Comparison of ENCODE assay signal across 8 cellular contexts in the genomic region with DNA sequence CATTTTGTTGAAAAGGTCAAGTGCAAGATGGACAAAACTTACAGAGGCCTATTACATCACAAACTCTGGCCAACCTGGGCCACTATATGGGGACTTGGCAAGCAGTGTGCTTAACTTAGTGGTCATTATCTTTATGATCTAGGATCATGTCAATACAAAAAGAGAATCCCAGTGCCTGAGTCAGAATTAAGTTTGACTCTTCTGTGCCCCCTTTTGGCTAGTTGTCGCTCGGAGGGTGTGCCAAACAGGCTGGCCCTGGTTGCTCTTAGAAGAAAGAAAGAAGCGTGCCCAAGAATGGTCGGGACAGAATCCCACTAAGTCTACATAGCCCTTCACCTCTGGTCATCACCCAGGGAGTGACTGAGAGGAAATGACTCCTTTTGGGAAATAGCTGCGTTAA.
DNase-seq lines count a peak whose midpoint lies in the region; ATAC-seq and TF ChIP-seq lines count a peak whose summit lies in the region.

No MANE protein-coding gene starts in this region.

- no peak overlapping the region for H3K27ac ChIP-seq in CD8-positive, alpha-beta memory T cell (ENCODE audit: low read depth, low read length)
- no peak overlapping the region for H3K27ac ChIP-seq in hepatocyte

- ATAC-seq in activated CD8-positive, alpha-beta memory T cell treated with anti-CD3 and anti-CD28 coated beads, Interleukin-2, amount 10 ng/mL, durations not matched to agents 7 days and 5 days = peak; percentile 51
- ATAC-seq in HG02623 (IDR thresholded peaks at IDR 0.05; ENCODE audit: unreplicated experiment) (no peak), GM18861 (IDR thresholded peaks at IDR 0.05; ENCODE audit: unreplicated experiment) (no peak), sciatic nerve (no peak)

- no peaks in the 10 kb centered on the region for H3K9me3 ChIP-seq in CD8-positive, alpha-beta memory T cell (ENCODE audit: low read length)
- H3K9me3 ChIP-seq in hepatocyte (ENCODE audit: low read depth) = no peaks in the 10 kb centered on the region

- H3K27me3 Mint-ChIP-seq in CD8-positive, alpha-beta memory T cell = peaks cover 0 to 1% of the 10 kb centered on the region in 2 donors
- peaks cover 6% of the 10 kb centered on the region for H3K27me3 Mint-ChIP-seq in activated CD8-positive, alpha-beta memory T cell treated with anti-CD3 and anti-CD28 coated beads, Interleukin-2, amount 10 ng/mL, durations not matched to agents 7 days and 5 days

- no peak overlapping the region for H3K27ac Mint-ChIP-seq in CD8-positive, alpha-beta memory T cell
- no peak overlapping the region for H3K27ac Mint-ChIP-seq in activated CD8-positive, alpha-beta memory T cell treated with anti-CD3 and anti-CD28 coated beads, Interleukin-2, amount 10 ng/mL, durations not matched to agents 7 days and 5 days

- no peak overlapping the region for H3K4me2 ChIP-seq in hepatocyte

- no peak overlapping the region for H3K4me3 ChIP-seq in CD8-positive, alpha-beta memory T cell (ENCODE audit: low read length)
- H3K4me3 ChIP-seq in kidney epithelial cell (ENCODE audit: low read depth, low read length) = no peak overlapping the region
- H3K4me3 ChIP-seq in hepatocyte = no peak overlapping the region

- CTCF ChIA-PET in CD8-positive, alpha-beta memory T cell (lab: Charles Lee) = interaction anchor here (1.4 kb wide), 1 partner anchor 361 kb away, joined by 4 read pairs; no protein-coding TSS in a partner anchor
- CTCF ChIA-PET in activated CD8-positive, alpha-beta memory T cell treated with anti-CD3 and anti-CD28 coated beads, Interleukin-2, amount 10 ng/mL, durations not matched to agents 7 days and 5 days (lab: Charles Lee) = no interaction called here

- 76% methylated on average over 5 of the region's 5 CpGs for WGBS in hepatocyte (ENCODE audit: low lambda C conversion rate, missing lambda C conversion rate)

- TF ChIP-seq CTCF in kidney epithelial cell (IDR thresholded peaks at IDR 0.05; ENCODE audit: insufficient read depth, low read length, poor library complexity, severe bottlenecking) = peak; percentile 11
- no peak for TF ChIP-seq CTCF in hepatocyte (IDR thresholded peaks at IDR 0.05; ENCODE audit: poor library complexity)

- no peaks in the 10 kb centered on the region for H3K9me2 ChIP-seq in hepatocyte (replicated peaks; ENCODE audit: insufficient read depth)

- peaks cover 0 to 2% (median 0%) of the 10 kb centered on the region in 3 donors for H3K36me3 Mint-ChIP-seq in CD8-positive, alpha-beta memory T cell
- no peaks in the 10 kb centered on the region for H3K36me3 Mint-ChIP-seq in activated CD8-positive, alpha-beta memory T cell treated with anti-CD3 and anti-CD28 coated beads, Interleukin-2, amount 10 ng/mL, durations not matched to agents 7 days and 5 days

- no peak overlapping the region for H3K4me3 Mint-ChIP-seq in CD8-positive, alpha-beta memory T cell
- H3K4me3 Mint-ChIP-seq in activated CD8-positive, alpha-beta memory T cell treated with anti-CD3 and anti-CD28 coated beads, Interleukin-2, amount 10 ng/mL, durations not matched to agents 7 days and 5 days = no peak overlapping the region

- intact Hi-C loops in sciatic nerve (cut with DNase I) = no loop called here

- DNase-seq in CD8-positive, alpha-beta memory T cell = peak in 3 of 5 donors; percentile 5 to 56 (median 20)
- peak; percentile 37 for DNase-seq in LHCN-M2 (ENCODE audit: low read depth)
- DNase-seq in activated CD8-positive, alpha-beta memory T cell treated with anti-CD3 and anti-CD28 coated beads, Interleukin-2, amount 10 ng/mL, durations not matched to agents 7 days and 5 days = peak; percentile 42
- DNase-seq in kidney epithelial cell (ENCODE audit: low read depth) = no peak
- DNase-seq in hepatocyte (ENCODE audit: low spot score) = no peak
- DNase-seq in sciatic nerve (ENCODE audit: low spot score) = no peak

- POLR2A ChIA-PET in CD8-positive, alpha-beta memory T cell (lab: Charles Lee) = no interaction called here

- peaks cover 0 to 4% (median 1%) of the 10 kb centered on the region in 3 donors for H3K4me1 Mint-ChIP-seq in CD8-positive, alpha-beta memory T cell
- peaks cover 2% of the 10 kb centered on the region for H3K4me1 Mint-ChIP-seq in activated CD8-positive, alpha-beta memory T cell treated with anti-CD3 and anti-CD28 coated beads, Interleukin-2, amount 10 ng/mL, durations not matched to agents 7 days and 5 days

- no peaks in the 10 kb centered on the region for H3K9me3 Mint-ChIP-seq in CD8-positive, alpha-beta memory T cell
- H3K9me3 Mint-ChIP-seq in activated CD8-positive, alpha-beta memory T cell treated with anti-CD3 and anti-CD28 coated beads, Interleukin-2, amount 10 ng/mL, durations not matched to agents 7 days and 5 days (ENCODE audit: low read depth) = no peaks in the 10 kb centered on the region

- no peaks in the 10 kb centered on the region for H4K20me1 ChIP-seq in hepatocyte (ENCODE audit: insufficient read depth, poor library complexity, severe bottlenecking)

- H3K4me1 ChIP-seq in CD8-positive, alpha-beta memory T cell (ENCODE audit: insufficient read depth, low read length) = no peaks in the 10 kb centered on the region
- no peaks in the 10 kb centered on the region for H3K4me1 ChIP-seq in hepatocyte (ENCODE audit: insufficient read depth)

- H3K79me2 ChIP-seq in hepatocyte = no peaks in the 10 kb centered on the region

- no peaks in the 10 kb centered on the region for H3K27me3 ChIP-seq in CD8-positive, alpha-beta memory T cell (ENCODE audit: insufficient read depth, low read length, poor library complexity, severe bottlenecking)
- no peaks in the 10 kb centered on the region for H3K27me3 ChIP-seq in kidney epithelial cell (ENCODE audit: control insufficient read depth, insufficient read depth, low read length)
- no peaks in the 10 kb centered on the region for H3K27me3 ChIP-seq in hepatocyte

- H2AFZ ChIP-seq in hepatocyte = no peak overlapping the region

- no peaks in the 10 kb centered on the region for H3K36me3 ChIP-seq in CD8-positive, alpha-beta memory T cell (ENCODE audit: insufficient read depth, low read length)
- H3K36me3 ChIP-seq in kidney epithelial cell (ENCODE audit: control insufficient read depth, insufficient read depth, low read length) (no peaks in the 10 kb centered on the region), hepatocyte (replicated peaks; ENCODE audit: insufficient read depth, low read depth) (no peaks in the 10 kb centered on the region)

Comparison
In these comparisons a context has a peak if more than half of its experiments do, and no peak if none do; other contexts are left out.
1. DNase-seq: peak in CD8-positive, alpha-beta memory T cell (3 of 5), LHCN-M2 (single experiment) and activated CD8-positive, alpha-beta memory T cell treated with anti-CD3 and anti-CD28 coated beads, Interleukin-2, amount 10 ng/mL, durations not matched to agents 7 days and 5 days (single experiment); none in kidney epithelial cell (single experiment), hepatocyte (single experiment) and sciatic nerve (single experiment).